In the genomic region with DNA sequence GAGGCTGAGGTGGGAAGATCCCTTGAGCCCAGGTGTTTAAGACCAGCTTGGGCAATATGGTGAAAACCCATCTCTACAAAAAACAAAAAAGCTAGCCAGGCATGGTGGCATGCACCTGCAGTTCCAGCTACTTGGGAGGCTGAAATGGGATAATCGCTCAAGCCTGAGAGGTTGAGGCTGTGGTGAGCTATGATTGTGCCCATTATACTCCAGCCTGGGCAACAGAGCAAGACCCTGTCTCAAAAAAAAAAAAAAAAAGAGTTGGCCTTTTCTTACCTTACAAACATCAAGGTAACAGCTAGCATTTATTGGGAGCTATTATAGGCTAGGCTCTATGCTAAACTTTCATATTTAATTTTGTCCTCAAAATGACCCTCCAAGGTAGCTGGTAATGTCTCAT, we compare ENCODE assay signal across 24 cellular contexts. TPM values are rescaled to one million over a fixed set of nuclear protein-coding genes. Genes with fewer than 3 reads are reported as not detected.
DNase-seq lines count a peak whose midpoint lies in the region; FAIRE-seq and TF ChIP-seq lines count a peak whose summit lies in the region.
"Had no signal": no experiment of that assay in that cellular context is flagged by ENCODE, and none has a peak within 500 bp of the region (broad histone marks: within the 10 kb centered on the region; RNA-seq: fewer than 3 reads in every experiment).

No MANE protein-coding gene starts in this region.

- H3K36me3 Mint-ChIP-seq in astrocyte (ENCODE audit: low read depth, unreplicated experiment) (peaks cover under 1% of the 10 kb centered on the region), MCF 10A (ENCODE audit: insufficient read depth, unreplicated experiment) (peaks cover 6% of the 10 kb centered on the region)

- H3K27ac ChIP-seq in BLaER1 = no peak overlapping the region
- H3K27ac ChIP-seq in astrocyte (ENCODE audit: low read depth, low read length) = no peak overlapping the region
- H3K27ac ChIP-seq in kidney (ENCODE audit: low read depth in 2 of 2, low read length in 2 of 2) = peak overlapping the region; percentile 3 to 11
- peak overlapping the region; percentile 99 for H3K27ac ChIP-seq in trophoblast cell (ENCODE audit: low read depth, low read length)
- no peak overlapping the region for H3K27ac ChIP-seq in testis
- H3K27ac ChIP-seq: GM23248, KMS-11 had no signal

- H3K9me3 ChIP-seq in BLaER1 (no peaks in the 10 kb centered on the region), astrocyte (ENCODE audit: insufficient read depth, low read depth, low read length) (no peaks in the 10 kb centered on the region), kidney (ENCODE audit: control insufficient read depth in 1 of 2, low read length in 2 of 2) (no peaks in the 10 kb centered on the region), trophoblast cell (ENCODE audit: insufficient read depth, low read depth, low read length) (no peaks in the 10 kb centered on the region), testis (no peaks in the 10 kb centered on the region)

- H2BK120ac ChIP-seq in trophoblast cell (ENCODE audit: insufficient read depth, low read length, poor library complexity) = peak overlapping the region; percentile 95

- peak overlapping the region; percentile 96 for H2AK5ac ChIP-seq in trophoblast cell (ENCODE audit: low read length)

- H3K4me1 ChIP-seq in BLaER1 (peaks cover 28% of the 10 kb centered on the region), astrocyte (ENCODE audit: insufficient read depth, low read length) (peaks cover 18% of the 10 kb centered on the region), kidney (ENCODE audit: control insufficient read depth in 1 of 2, insufficient read depth in 1 of 2, low read depth in 1 of 2, low read length in 2 of 2) (peaks cover 32 to 43% of the 10 kb centered on the region in 2 donors), trophoblast cell (ENCODE audit: control insufficient read depth in 1 of 2, insufficient read depth in 2 of 2, low read length in 2 of 2) (peaks cover 18 to 29% of the 10 kb centered on the region in 2 experiments), testis (peaks cover 21% of the 10 kb centered on the region)

- no CpG with 5 or more reads among the region's 1 CpG for WGBS in trophoblast cell (ENCODE audit: extremely low coverage, insufficient coverage, insufficient read length)
- 90 to 92% methylated on average over 1 of the region's 1 CpG for WGBS in testis, 2 donors

- H3K4me3 ChIP-seq in BLaER1 (no peak overlapping the region), astrocyte (ENCODE audit: insufficient read depth, low read depth, low read length) (no peak overlapping the region), kidney (ENCODE audit: low read length in 2 of 2) (no peak overlapping the region), trophoblast cell (ENCODE audit: low read depth, low read length) (no peak overlapping the region), testis (no peak overlapping the region)
- H3K4me3 ChIP-seq: GM23248 had no signal

- FAIRE-seq in astrocyte (lab: Jason Lieb, UNC) (no peak), kidney (lab: Jason Lieb, UNC) (no peak)
- FAIRE-seq: D721Med, GM12891, GM18507 had no signal

- H3K27me3 Mint-ChIP-seq in astrocyte (ENCODE audit: low read depth, unreplicated experiment) (peaks cover 4% of the 10 kb centered on the region), MCF 10A (ENCODE audit: insufficient read depth, unreplicated experiment) (no peaks in the 10 kb centered on the region)
- H3K27me3 Mint-ChIP-seq: CD4-positive, alpha-beta memory T cell had no signal

- POLR2A ChIA-PET in MCF 10A (lab: Yijun Ruan, JAX) = interaction anchor here (0.8 to 1.0 kb wide), 2 partner anchors 22 to 27 kb away, joined by 3 to 4 read pairs; no protein-coding TSS in a partner anchor

- H3K9me3 Mint-ChIP-seq in astrocyte (ENCODE audit: unreplicated experiment) (no peaks in the 10 kb centered on the region), MCF 10A (ENCODE audit: unreplicated experiment) (no peaks in the 10 kb centered on the region)

- no peak for TF ChIP-seq POLR2A in testis (IDR thresholded peaks at IDR 0.05)

- H4K91ac ChIP-seq in trophoblast cell (ENCODE audit: low read depth, low read length) = peak overlapping the region; percentile 97

- H3K36me3 ChIP-seq in BLaER1 (peaks cover 5% of the 10 kb centered on the region), astrocyte (ENCODE audit: insufficient read depth, low read length) (no peaks in the 10 kb centered on the region), kidney (ENCODE audit: control insufficient read depth in 1 of 2, insufficient read depth in 2 of 2, low read length in 2 of 2) (no peaks in the 10 kb centered on the region), trophoblast cell (ENCODE audit: control insufficient read depth in 1 of 2, insufficient read depth in 2 of 2, low read length in 2 of 2) (no peaks in the 10 kb centered on the region), testis (ENCODE audit: low read depth, missing control alignments) (no peaks in the 10 kb centered on the region)

- H3K4me3 Mint-ChIP-seq in astrocyte (ENCODE audit: unreplicated experiment) (no peak overlapping the region), MCF 10A (ENCODE audit: unreplicated experiment) (no peak overlapping the region)

- peak overlapping the region; percentile 98 for H2BK5ac ChIP-seq in trophoblast cell (ENCODE audit: low read depth, low read length, poor library complexity)

- H4K20me1 ChIP-seq in BLaER1 (peaks cover 70% of the 10 kb centered on the region), astrocyte (ENCODE audit: insufficient read depth, low read length) (peaks cover 72% of the 10 kb centered on the region)

- H3K9ac ChIP-seq in BLaER1 = no peak overlapping the region
- no peak overlapping the region for H3K9ac ChIP-seq in astrocyte (ENCODE audit: low read length)
- H3K9ac ChIP-seq in kidney (ENCODE audit: low read length in 2 of 2) = no peak overlapping the region
- H3K9ac ChIP-seq in trophoblast cell (ENCODE audit: low read length) = no peak overlapping the region
- H3K9ac ChIP-seq: GM23248, KMS-11 had no signal

- intact Hi-C loops in kidney (cut with DNase I) = no loop called here
- intact Hi-C loops in testis (cut with DNase I; ENCODE audit: low total_unique reads) = no loop called here
- intact Hi-C loops in MCF 10A (cut with micrococcal nuclease) = no loop called here

- peak overlapping the region; percentile 96 for H2BK12ac ChIP-seq in trophoblast cell (ENCODE audit: low read length)

- H3K4me2 ChIP-seq in BLaER1 (peak overlapping the region; percentile 23; the same call in 1 of the 2 replicates), astrocyte (ENCODE audit: low read length) (peak overlapping the region; percentile 31), trophoblast cell (ENCODE audit: low read length) (peak overlapping the region; percentile 7)
- H3K4me2 ChIP-seq: KMS-11 had no signal

- no peak overlapping the region for H3K23ac ChIP-seq in trophoblast cell (ENCODE audit: low read length)

- DNase-seq in astrocyte (ENCODE audit: low read depth) = no peak
- no peak for DNase-seq in kidney
- DNase-seq in trophoblast cell = no peak
- DNase-seq in testis = no peak
- DNase-seq in activated T-cell treated with anti-CD3 and anti-CD28 coated beads for 4 hours = no peak
- DNase-seq in COLO668 (lab: John Stamatoyannopoulos, UW; ENCODE audit: unreplicated experiment) = no peak
- DNase-seq in MCF 10A (ENCODE audit: unreplicated experiment) = no peak
- DNase-seq: 8988T; CD4-positive, alpha-beta memory T cell; GM23248; NCI-H1417; NCI-H187; NCI-H2227 treated with DMSO at 0.1 percent for 48 hours; NCI-H510A treated with DMSO at 0.1 percent for 48 hours; NCI-H774; SHP77 had no signal

- H3K4me1 Mint-ChIP-seq in astrocyte (ENCODE audit: low read depth, unreplicated experiment) = peaks cover 38% of the 10 kb centered on the region
- peaks cover 8% of the 10 kb centered on the region for H3K4me1 Mint-ChIP-seq in MCF 10A (ENCODE audit: insufficient read depth, unreplicated experiment)

- CTCF ChIA-PET in MCF 10A (lab: Yijun Ruan, JAX) = interaction anchor here (0.7 to 1.0 kb wide), 2 partner anchors 196 to 200 kb away, joined by 3 read pairs; no protein-coding TSS in a partner anchor

- H3K27ac Mint-ChIP-seq in astrocyte (ENCODE audit: unreplicated experiment) = peak overlapping the region; percentile 19
- no peak overlapping the region for H3K27ac Mint-ChIP-seq in MCF 10A (ENCODE audit: low read depth, unreplicated experiment)

- no peaks in the 10 kb centered on the region for H3K27me3 ChIP-seq in BLaER1
- no peaks in the 10 kb centered on the region for H3K27me3 ChIP-seq in astrocyte (ENCODE audit: insufficient read depth, low read length)
- H3K27me3 ChIP-seq in trophoblast cell (ENCODE audit: insufficient read depth, low read length) = no peaks in the 10 kb centered on the region
- H3K27me3 ChIP-seq in testis = no peaks in the 10 kb centered on the region

- peak overlapping the region; percentile 93 for H3K18ac ChIP-seq in trophoblast cell (ENCODE audit: low read length)

- H2AFZ ChIP-seq in astrocyte (ENCODE audit: low read depth, low read length) = no peak overlapping the region
- no peak overlapping the region for H2AFZ ChIP-seq in trophoblast cell (ENCODE audit: insufficient read depth, low read length, poor library complexity)
- H2AFZ ChIP-seq: GM23248 had no signal

- peaks cover 21% of the 10 kb centered on the region for H3K79me1 ChIP-seq in trophoblast cell (ENCODE audit: low read length)

- peak overlapping the region; percentile 61 for H4K8ac ChIP-seq in trophoblast cell (ENCODE audit: low read depth, low read length)

- peak overlapping the region; percentile 78 for H3K14ac ChIP-seq in trophoblast cell (ENCODE audit: low read length)

- peak overlapping the region; percentile 63 for H3K4ac ChIP-seq in trophoblast cell (ENCODE audit: low read depth, low read length)

- peak overlapping the region; percentile 12 for H4K12ac ChIP-seq in trophoblast cell (ENCODE audit: low read depth, low read length)

- no TSS peak for BruUV-seq in MCF 10A (replicated peaks; lab: Mats Ljungman, UMichigan)

- TF ChIP-seq CTCF in astrocyte (IDR thresholded peaks at IDR 0.05; ENCODE audit: insufficient read depth, low read depth, low read length) = no peak
- no peak for TF ChIP-seq CTCF in kidney (IDR thresholded peaks at IDR 0.05; ENCODE audit: borderline replicate concordance, extremely low read depth, insufficient read depth)
- no peak for TF ChIP-seq CTCF in testis (IDR thresholded peaks at IDR 0.05)
- TF ChIP-seq CTCF in MCF 10A (IDR thresholded peaks at IDR 0.05; ENCODE audit: unreplicated experiment) = no peak

- H3K79me2 ChIP-seq in astrocyte (ENCODE audit: insufficient read depth, low read length) (peaks cover 68% of the 10 kb centered on the region), trophoblast cell (ENCODE audit: control insufficient read depth, insufficient read depth, low read length, poor library complexity) (peaks cover 14% of the 10 kb centered on the region)

RNA-seq across cellular contexts. Expression of a gene that starts 43.4 kb away (rescaled TPM):
- total RNA-seq in astrocyte (not detected in 2 replicates), kidney (1.0 TPM), testis (under 1 TPM in 1 of 2 donors, not detected in 1; 0.50 TPM), MCF 10A (2022) (not detected in 2 replicates)
- polyA plus RNA-seq in kidney (ENCODE audit: insufficient read depth, low read depth, low replicate concordance) (not detected), testis (ENCODE audit: insufficient read depth, low read depth, low replicate concordance) (not detected)
- polyA plus RNA-seq in trophoblast cell (2013) = not detected in 2 replicates
- total RNA-seq: GM23248, RPMI7951 had no signal
- polyA plus RNA-seq: AG04450; BJ; CD4-positive, alpha-beta memory T cell; GM23248 had no signal

Comparison
In these comparisons a context has a peak if more than half of its experiments do, and no peak if none do; other contexts are left out.
1. H3K27ac ChIP-seq: peak in kidney (2 of 2) and trophoblast cell (single experiment); none in BLaER1 (single experiment), astrocyte (single experiment) and testis (0 of 2).
2. Peak in every context shown above with its lines, with median percentiles within 50 percentile points of each other: H3K4me2 ChIP-seq.